25 cellular contexts compared by ENCODE assay signal in genomic region chr2:41405429-41405828, GRCh38.
DNase-seq lines count a peak whose midpoint lies in the region; ATAC-seq, FAIRE-seq and TF ChIP-seq lines count a peak whose summit lies in the region.
"Had no signal": no experiment of that assay in that cellular context is flagged by ENCODE, and none has a peak within 500 bp of the region (broad histone marks: within the 10 kb centered on the region; RNA-seq: fewer than 3 reads in every experiment).

No MANE protein-coding gene starts in this region.

- WGBS in suprapubic skin, result 69% methylated on average over 2 of the region's 2 CpGs

- no peak for TF ChIP-seq CTCF in mesothelial cell of epicardium (IDR thresholded peaks at IDR 0.05; ENCODE audit: unreplicated experiment)
- no peak for TF ChIP-seq CTCF in suprapubic skin (IDR thresholded peaks at IDR 0.05)

- H3K4me1 Mint-ChIP-seq in mesothelial cell of epicardium, result peaks cover 25% of the 10 kb centered on the region
- H3K4me1 Mint-ChIP-seq: CD14-positive monocyte; CD4-positive, alpha-beta memory T cell; CD4-positive, CD25-positive, alpha-beta regulatory T cell; CD8-positive, alpha-beta memory T cell had no signal

- FAIRE-seq in G401.6 (lab: Jason Lieb, UNC) (peak; percentile 41), endometrium (lab: Jason Lieb, UNC) (peak; percentile 18)
- FAIRE-seq: A204.1, GM12891 had no signal

- DNase-seq in mesothelial cell of epicardium (ENCODE audit: low spot score in 2 of 2, unreplicated experiment in 2 of 2), result no peak
- no peak for DNase-seq in activated T-cell treated with anti-CD3 and anti-CD28 coated beads for 4 hours
- no peak for DNase-seq in suprapubic skin (ENCODE audit: low spot score in 2 of 2)
- DNase-seq: 8988T; ACHN; BE2C; C1 segment of cervical spinal cord; CD4-positive, alpha-beta memory T cell; CD4-positive, CD25-positive, alpha-beta regulatory T cell; CD8-positive, alpha-beta memory T cell; COR-L47; DMS 273 treated with DMSO at 0.1 percent for 48 hours; DMS153; DMS53; DMS79; DND-41; EL; GF-D8 had no signal

- no peak overlapping the region for H3K4me3 Mint-ChIP-seq in mesothelial cell of epicardium
- H3K4me3 Mint-ChIP-seq: CD14-positive monocyte; CD4-positive, alpha-beta memory T cell; CD4-positive, CD25-positive, alpha-beta regulatory T cell; CD8-positive, alpha-beta memory T cell had no signal

- H3K27ac Mint-ChIP-seq in mesothelial cell of epicardium, result peak overlapping the region; percentile 14
- H3K27ac Mint-ChIP-seq: CD14-positive monocyte; CD4-positive, alpha-beta memory T cell; CD4-positive, CD25-positive, alpha-beta regulatory T cell; CD8-positive, alpha-beta memory T cell had no signal

- H3K36me3 Mint-ChIP-seq in mesothelial cell of epicardium, result peaks cover 2% of the 10 kb centered on the region
- H3K36me3 Mint-ChIP-seq: CD14-positive monocyte; CD4-positive, alpha-beta memory T cell; CD4-positive, CD25-positive, alpha-beta regulatory T cell; CD8-positive, alpha-beta memory T cell had no signal

- TF ChIP-seq POLR2A in suprapubic skin (IDR thresholded peaks at IDR 0.05), result no peak

- peaks cover 20% of the 10 kb centered on the region for H3K9me3 Mint-ChIP-seq in mesothelial cell of epicardium

- H3K36me3 ChIP-seq in suprapubic skin, result no peaks in the 10 kb centered on the region
- H3K36me3 ChIP-seq: BE2C, BLaER1 had no signal

- no peaks in the 10 kb centered on the region for H3K27me3 Mint-ChIP-seq in mesothelial cell of epicardium (ENCODE audit: low read depth)
- H3K27me3 Mint-ChIP-seq: CD4-positive, CD25-positive, alpha-beta regulatory T cell; CD8-positive, alpha-beta memory T cell had no signal

- no peak overlapping the region for H3K4me3 ChIP-seq in suprapubic skin
- H3K4me3 ChIP-seq: BLaER1 had no signal

- no peak overlapping the region for H3K27ac ChIP-seq in suprapubic skin
- H3K27ac ChIP-seq: BLaER1 had no signal

- ATAC-seq in GM21423 (IDR thresholded peaks at IDR 0.05; ENCODE audit: unreplicated experiment), result no peak

- TF ChIP-seq EP300 in suprapubic skin (IDR thresholded peaks at IDR 0.05), result no peak

- H3K4me1 ChIP-seq in suprapubic skin, result no peaks in the 10 kb centered on the region
- H3K4me1 ChIP-seq: BE2C, BLaER1 had no signal

- no peaks in the 10 kb centered on the region for H3K27me3 ChIP-seq in suprapubic skin
- H3K27me3 ChIP-seq: BE2C, BLaER1 had no signal

- H3K9me3 ChIP-seq in suprapubic skin, result no peaks in the 10 kb centered on the region
- H3K9me3 ChIP-seq: BE2C, BLaER1 had no signal
